ENCODE assay signal across 9 cellular contexts in genomic region chr6:38034269-38034914, GRCh38.
DNase-seq lines count a peak whose midpoint lies in the region; ATAC-seq and TF ChIP-seq lines count a peak whose summit lies in the region.
"Had no signal": no experiment of that assay in that cellular context is flagged by ENCODE, and none has a peak within 500 bp of the region (broad histone marks: within the 10 kb centered on the region; RNA-seq: fewer than 3 reads in every experiment).

No MANE protein-coding gene starts in this region.

- no peaks in the 10 kb centered on the region for H3K36me3 ChIP-seq in prostate gland

- H3K4me3 Mint-ChIP-seq in effector memory CD8-positive, alpha-beta T cell = no peak overlapping the region
- H3K4me3 Mint-ChIP-seq: T-helper 1 cell treated with Interleukin-12 subunit alpha and Interleukin-12 subunit beta and Interleukin-4 antibody, amounts not matched to agents 30 μg/mL and 1 μg/mL, for 36 hours had no signal

- no peaks in the 10 kb centered on the region for H3K9me3 ChIP-seq in prostate gland

- H3K4me3 ChIP-seq in epithelial cell of esophagus (ENCODE audit: low read length) (no peak overlapping the region), prostate gland (no peak overlapping the region)

- DNase-seq in GM10266 (ENCODE audit: extremely low spot score) = no peak
- DNase-seq in NCI-H2227 (lab: John Stamatoyannopoulos, UW; ENCODE audit: unreplicated experiment) = peak; percentile 12
- peak; percentile 54 for DNase-seq in epithelial cell of esophagus (ENCODE audit: low read depth)
- no peak for DNase-seq in prostate gland (ENCODE audit: low spot score)
- DNase-seq in NCI-H524 treated with DMSO at 0.1 percent for 48 hours (lab: John Stamatoyannopoulos, UW) = no peak
- DNase-seq in T-helper 9 cell = no peak
- DNase-seq in effector memory CD8-positive, alpha-beta T cell = no peak

- H3K4me1 ChIP-seq in prostate gland (replicated peaks) = no peaks in the 10 kb centered on the region

- no peaks in the 10 kb centered on the region for H3K27me3 ChIP-seq in prostate gland (replicated peaks; ENCODE audit: insufficient read depth)

- WGBS in prostate gland = 42% methylated on average over 1 of the region's 1 CpG

- peaks cover 25 to 54% of the 10 kb centered on the region in 2 donors for H3K4me1 Mint-ChIP-seq in effector memory CD8-positive, alpha-beta T cell (ENCODE audit: low read depth in 2 of 2)

- no peak for TF ChIP-seq POLR2A in prostate gland (IDR thresholded peaks at IDR 0.05)

- ATAC-seq in HG03045 (IDR thresholded peaks at IDR 0.05; ENCODE audit: unreplicated experiment) = no peak
- no peak for ATAC-seq in effector memory CD8-positive, alpha-beta T cell (replicated peaks)

- peak overlapping the region in 1 of 2 donors; percentile 57 for H3K27ac Mint-ChIP-seq in effector memory CD8-positive, alpha-beta T cell

- TF ChIP-seq CTCF in GM10266 (IDR thresholded peaks at IDR 0.05; ENCODE audit: control insufficient read depth, insufficient read depth, low read depth, missing control alignments) (peak; percentile 49), epithelial cell of esophagus (IDR thresholded peaks at IDR 0.05; ENCODE audit: insufficient read depth, low read depth, low read length, missing control alignments) (peak; percentile 67), prostate gland (IDR thresholded peaks at IDR 0.05) (peak; percentile 11 to 62 (median 44))

- no peaks in the 10 kb centered on the region for H3K9me3 Mint-ChIP-seq in effector memory CD8-positive, alpha-beta T cell
- H3K9me3 Mint-ChIP-seq: T-helper 1 cell treated with Interleukin-12 subunit alpha and Interleukin-12 subunit beta and Interleukin-4 antibody, amounts not matched to agents 30 μg/mL and 1 μg/mL, for 36 hours had no signal

- intact Hi-C loops in prostate gland (cut with DNase I) = loop anchor here (5.0 kb wide), 1 partner anchor 458 kb away; no protein-coding TSS in a partner anchor

- peaks cover 4% of the 10 kb centered on the region for H3K36me3 Mint-ChIP-seq in effector memory CD8-positive, alpha-beta T cell (ENCODE audit: insufficient read depth)

- no peaks in the 10 kb centered on the region for H3K27me3 Mint-ChIP-seq in effector memory CD8-positive, alpha-beta T cell

- no peak overlapping the region for H3K27ac ChIP-seq in prostate gland

Comparison
In these comparisons a context has a peak if more than half of its experiments do, and no peak if none do; other contexts are left out.
1. DNase-seq: peak in NCI-H2227 (single experiment) and epithelial cell of esophagus (single experiment); none in GM10266 (single experiment), prostate gland (single experiment), NCI-H524 treated with DMSO at 0.1 percent for 48 hours (single experiment), T-helper 9 cell (single experiment) and effector memory CD8-positive, alpha-beta T cell (0 of 3).
2. Peak in every context shown above with its lines, with median percentiles within 50 percentile points of each other: CTCF ChIP-seq.